In the genomic region with DNA sequence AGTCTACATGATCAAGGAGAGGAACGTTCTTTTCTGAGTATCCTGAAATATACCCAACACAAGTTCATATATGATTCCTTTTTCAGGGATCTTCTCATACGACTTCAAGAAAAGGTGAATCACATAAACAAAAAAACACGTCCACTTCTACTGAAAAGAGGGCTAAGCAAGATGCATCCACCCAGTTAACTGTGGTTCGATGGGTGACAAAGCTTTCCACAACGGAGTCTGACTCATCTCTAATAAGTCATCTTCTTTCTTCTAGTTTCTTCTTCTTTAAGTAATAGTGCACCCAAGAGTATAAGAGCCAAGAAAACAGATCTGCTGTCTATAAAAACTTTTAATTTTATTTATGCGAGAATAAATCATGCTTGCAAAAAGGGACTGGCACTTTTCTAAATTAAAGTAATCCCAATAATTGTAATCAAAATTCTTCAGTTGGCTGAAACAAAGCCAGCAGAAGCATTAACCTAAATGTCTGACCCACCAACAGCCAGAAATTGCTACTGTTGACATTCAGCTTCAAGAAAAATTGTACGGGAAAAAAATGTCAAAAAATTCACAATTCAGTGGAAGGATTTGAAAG, we compare ENCODE assay signal across 13 cellular contexts.
DNase-seq lines count a peak whose midpoint lies in the region; ATAC-seq and TF ChIP-seq lines count a peak whose summit lies in the region.
"Had no signal": no experiment of that assay in that cellular context is flagged by ENCODE, and none has a peak within 500 bp of the region (broad histone marks: within the 10 kb centered on the region; RNA-seq: fewer than 3 reads in every experiment).

No MANE protein-coding gene starts in this region.

- no peaks in the 10 kb centered on the region for H4K20me1 ChIP-seq in mammary epithelial cell (ENCODE audit: insufficient read depth, low read length)
- H4K20me1 ChIP-seq: BLaER1 had no signal

- peak overlapping the region; percentile 11 for H3K4me3 Mint-ChIP-seq in stimulated activated effector memory CD8-positive, alpha-beta T cell treated with anti-CD3 and anti-CD28 coated beads, Interleukin-12 subunit alpha, Interleukin-12 subunit beta, amount 100 ng/mL, for 72 hours
- H3K4me3 Mint-ChIP-seq in effector memory CD8-positive, alpha-beta T cell, result peak overlapping the region in 1 of 2 donors; percentile 7
- H3K4me3 Mint-ChIP-seq: stimulated activated naive CD8-positive, alpha-beta T cell treated with anti-CD3 and anti-CD28 coated beads, Interleukin-15, Interleukin-2, amounts not matched to agents 100 ng/mL and 50 ng/mL, for 24 hours had no signal

- in situ Hi-C loops in mammary epithelial cell (cut with MboI; ENCODE audit: low sequenced_read_pairs in 2 of 2), result no loop called here

- CTCF ChIA-PET in mammary epithelial cell (lab: Charles Lee; ENCODE audit: low non-redundant PET), result no interaction called here

- H3K4me3 ChIP-seq in mammary epithelial cell (replicated peaks in 1 of 3; ENCODE audit: insufficient read depth in 1 of 3, low read depth in 2 of 3, low read length in 3 of 3), result no peak overlapping the region
- H3K4me3 ChIP-seq: ascending aorta, BLaER1, skin epidermis had no signal

- dilution Hi-C loops in mammary epithelial cell (cut with HindIII; ENCODE audit: low sequenced_read_pairs), result no loop called here

- H3K36me3 Mint-ChIP-seq in stimulated activated effector memory CD8-positive, alpha-beta T cell treated with anti-CD3 and anti-CD28 coated beads, Interleukin-12 subunit alpha, Interleukin-12 subunit beta, amount 100 ng/mL, for 72 hours, result no peaks in the 10 kb centered on the region
- no peaks in the 10 kb centered on the region for H3K36me3 Mint-ChIP-seq in effector memory CD8-positive, alpha-beta T cell (ENCODE audit: insufficient read depth)

- no peaks in the 10 kb centered on the region for H3K9me3 Mint-ChIP-seq in stimulated activated effector memory CD8-positive, alpha-beta T cell treated with anti-CD3 and anti-CD28 coated beads, Interleukin-12 subunit alpha, Interleukin-12 subunit beta, amount 100 ng/mL, for 72 hours
- no peaks in the 10 kb centered on the region for H3K9me3 Mint-ChIP-seq in effector memory CD8-positive, alpha-beta T cell
- H3K9me3 Mint-ChIP-seq: stimulated activated naive CD8-positive, alpha-beta T cell treated with anti-CD3 and anti-CD28 coated beads, Interleukin-15, Interleukin-2, amounts not matched to agents 100 ng/mL and 50 ng/mL, for 24 hours had no signal

- peaks cover 31% of the 10 kb centered on the region for H3K4me1 Mint-ChIP-seq in stimulated activated effector memory CD8-positive, alpha-beta T cell treated with anti-CD3 and anti-CD28 coated beads, Interleukin-12 subunit alpha, Interleukin-12 subunit beta, amount 100 ng/mL, for 72 hours
- H3K4me1 Mint-ChIP-seq in effector memory CD8-positive, alpha-beta T cell (ENCODE audit: low read depth in 2 of 2), result peaks cover 7 to 27% of the 10 kb centered on the region in 2 donors

- 53% methylated on average over 7 of the region's 7 CpGs for WGBS in mammary epithelial cell (ENCODE audit: low coverage, missing lambda C conversion rate)

- no peak overlapping the region for H2AFZ ChIP-seq in mammary epithelial cell (ENCODE audit: low read depth, low read length)

- BruUV-seq in mammary epithelial cell (replicated peaks; lab: Mats Ljungman, UMichigan), result no TSS peak

- H3K36me3 ChIP-seq in mammary epithelial cell (ENCODE audit: insufficient read depth, low read length), result no peaks in the 10 kb centered on the region
- H3K36me3 ChIP-seq: ascending aorta, BLaER1 had no signal

- no peak overlapping the region for H3K27ac ChIP-seq in mammary epithelial cell (ENCODE audit: insufficient read depth, low read depth, low read length)
- H3K27ac ChIP-seq: ascending aorta, BLaER1, skin epidermis had no signal

- peak; percentile 15 for DNase-seq in activated naive CD4-positive, alpha-beta T cell treated with Interleukin-2 at 50 U/mL for 16 hours
- no peak for DNase-seq in activated naive CD4-positive, alpha-beta T cell treated with anti-CD3 and anti-CD28 coated beads, Interleukin-2, amount 50 U/mL, for 16 hours
- peak; percentile 54 for DNase-seq in NCI-H460 (ENCODE audit: extremely low read depth, low read depth)
- DNase-seq in mammary epithelial cell, result peak; percentile 78
- no peak for DNase-seq in stimulated activated effector memory CD8-positive, alpha-beta T cell treated with anti-CD3 and anti-CD28 coated beads, Interleukin-12 subunit alpha, Interleukin-12 subunit beta, amount 100 ng/mL, for 72 hours (ENCODE audit: low spot score in 2 of 2)
- no peak for DNase-seq in effector memory CD8-positive, alpha-beta T cell
- DNase-seq in NCI-H1694 treated with DMSO at 0.1 percent for 48 hours (lab: John Stamatoyannopoulos, UW), result no peak
- DNase-seq: NCI-H748 treated with DMSO at 0.1 percent for 48 hours had no signal

- ATAC-seq in stimulated activated effector memory CD8-positive, alpha-beta T cell treated with anti-CD3 and anti-CD28 coated beads, Interleukin-12 subunit alpha, Interleukin-12 subunit beta, amount 100 ng/mL, for 72 hours, result peak; percentile 92
- no peak for ATAC-seq in effector memory CD8-positive, alpha-beta T cell (replicated peaks)
- no peak for ATAC-seq in HG02870 (IDR thresholded peaks at IDR 0.05; ENCODE audit: unreplicated experiment)

- no peak overlapping the region for H3K9ac ChIP-seq in mammary epithelial cell (ENCODE audit: insufficient read depth, low read length)
- H3K9ac ChIP-seq: BLaER1 had no signal

- H3K27me3 ChIP-seq in mammary epithelial cell (ENCODE audit: insufficient read depth, low read length), result no peaks in the 10 kb centered on the region
- H3K27me3 ChIP-seq: ascending aorta, BLaER1 had no signal

- H3K27me3 Mint-ChIP-seq in effector memory CD8-positive, alpha-beta T cell, result no peaks in the 10 kb centered on the region
- H3K27me3 Mint-ChIP-seq: stimulated activated naive CD8-positive, alpha-beta T cell treated with anti-CD3 and anti-CD28 coated beads, Interleukin-15, Interleukin-2, amounts not matched to agents 100 ng/mL and 50 ng/mL, for 24 hours had no signal

- no peaks in the 10 kb centered on the region for H3K4me1 ChIP-seq in mammary epithelial cell (ENCODE audit: insufficient read depth, low read length)

- intact Hi-C loops in mammary epithelial cell (cut with micrococcal nuclease), result no loop called here

- no peaks in the 10 kb centered on the region for H3K9me3 ChIP-seq in mammary epithelial cell (replicated peaks; ENCODE audit: insufficient read depth, low read length)
- H3K9me3 ChIP-seq: ascending aorta, BLaER1 had no signal

- peak overlapping the region; percentile 7 for H3K27ac Mint-ChIP-seq in stimulated activated effector memory CD8-positive, alpha-beta T cell treated with anti-CD3 and anti-CD28 coated beads, Interleukin-12 subunit alpha, Interleukin-12 subunit beta, amount 100 ng/mL, for 72 hours
- no peak overlapping the region for H3K27ac Mint-ChIP-seq in effector memory CD8-positive, alpha-beta T cell
- H3K27ac Mint-ChIP-seq: stimulated activated naive CD8-positive, alpha-beta T cell treated with anti-CD3 and anti-CD28 coated beads, Interleukin-15, Interleukin-2, amounts not matched to agents 100 ng/mL and 50 ng/mL, for 24 hours had no signal

- TF ChIP-seq CTCF in mammary epithelial cell (conservative IDR thresholded peaks at IDR 0.05 in 1 of 2, IDR thresholded peaks at IDR 0.05 in 1 of 2; ENCODE audit: extremely low read depth in 1 of 2, insufficient read depth in 1 of 2, low read depth in 1 of 2, low read length in 2 of 2), result no peak

- H3K4me2 ChIP-seq in mammary epithelial cell (ENCODE audit: insufficient read depth, low read depth, low read length), result no peak overlapping the region
- H3K4me2 ChIP-seq: BLaER1 had no signal

- H3K79me2 ChIP-seq in mammary epithelial cell (ENCODE audit: insufficient read depth, low read length), result no peaks in the 10 kb centered on the region

Comparison
In these comparisons a context has a peak if more than half of its experiments do, and no peak if none do; other contexts are left out.
1. DNase-seq: peak in activated naive CD4-positive, alpha-beta T cell treated with Interleukin-2 at 50 U/mL for 16 hours (single experiment), NCI-H460 (single experiment) and mammary epithelial cell (single experiment); none in activated naive CD4-positive, alpha-beta T cell treated with anti-CD3 and anti-CD28 coated beads, Interleukin-2, amount 50 U/mL, for 16 hours (single experiment), stimulated activated effector memory CD8-positive, alpha-beta T cell treated with anti-CD3 and anti-CD28 coated beads, Interleukin-12 subunit alpha, Interleukin-12 subunit beta, amount 100 ng/mL, for 72 hours (0 of 2), effector memory CD8-positive, alpha-beta T cell (0 of 3) and NCI-H1694 treated with DMSO at 0.1 percent for 48 hours (single experiment).